Comparison of ENCODE assay signal across 8 cellular contexts in the genomic region with DNA sequence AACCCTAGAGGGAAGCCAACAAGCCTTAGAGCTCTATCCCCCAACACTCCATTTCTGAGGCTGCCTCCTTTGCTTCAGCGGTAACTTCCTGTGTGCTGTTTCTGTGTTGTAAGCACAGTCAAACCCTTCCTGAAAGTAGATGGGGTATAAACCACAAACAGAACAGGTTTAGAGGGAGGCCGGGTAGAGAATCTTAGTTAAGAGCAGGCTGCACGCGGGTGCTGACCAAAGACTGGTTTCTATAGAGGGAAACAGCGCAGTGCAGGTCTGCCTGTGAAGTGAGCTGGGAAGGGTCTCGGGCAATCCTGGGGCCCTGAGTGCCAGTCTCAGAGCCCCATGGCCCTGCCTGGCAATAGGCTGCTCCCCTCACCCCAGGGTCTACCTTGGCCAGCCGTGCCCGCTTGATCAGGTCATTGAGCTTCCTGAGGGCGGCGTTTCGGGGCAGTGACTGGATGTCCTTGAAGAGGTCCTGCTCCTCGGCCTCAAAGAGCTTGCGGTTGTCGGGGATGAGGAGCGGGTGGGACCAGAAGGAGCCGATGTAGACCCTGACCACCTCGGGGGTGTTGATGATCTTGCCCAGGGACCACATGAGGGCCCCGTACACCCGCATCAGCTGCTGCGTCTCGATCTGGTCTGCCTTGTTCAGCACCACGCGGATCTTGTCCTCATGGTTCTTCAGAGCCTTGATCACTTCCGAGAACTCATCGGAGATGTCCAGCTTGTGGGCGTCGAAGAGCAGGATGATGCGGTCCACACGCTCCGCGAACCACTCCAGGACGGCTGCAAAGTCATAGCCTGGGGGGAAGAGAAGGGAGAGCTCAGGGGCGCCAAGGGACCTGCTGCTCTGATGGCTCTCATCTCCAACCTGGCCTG. TPM values are rescaled to one million over a fixed set of nuclear protein-coding genes. Genes with fewer than 3 reads are reported as not detected.
DNase-seq lines count a peak whose midpoint lies in the region; ATAC-seq and TF ChIP-seq lines count a peak whose summit lies in the region.

No MANE protein-coding gene starts in this region.

- peaks cover 100% of the 10 kb centered on the region for H3K4me1 ChIP-seq in BLaER1
- H3K4me1 ChIP-seq in lower lobe of right lung = peaks cover 99% of the 10 kb centered on the region
- H3K4me1 ChIP-seq in foreskin keratinocyte = peaks cover 34% of the 10 kb centered on the region

- H3K4me3 ChIP-seq in BLaER1 = peak overlapping the region; percentile 56
- H3K4me3 ChIP-seq in lower lobe of right lung = no peak overlapping the region

- peak; percentile 54 for TF ChIP-seq POLR2A in GM19099 (IDR thresholded peaks at IDR 0.05; ENCODE audit: extremely low read depth, insufficient read length, low read depth)

- H3K27ac ChIP-seq in BLaER1 (peak overlapping the region; percentile 92), lower lobe of right lung (peak overlapping the region; percentile 59), foreskin keratinocyte (no peak overlapping the region)

- H3K27me3 ChIP-seq in BLaER1 (no peaks in the 10 kb centered on the region), lower lobe of right lung (ENCODE audit: low read depth) (no peaks in the 10 kb centered on the region), foreskin keratinocyte (no peaks in the 10 kb centered on the region)

- ATAC-seq in HG03135 (IDR thresholded peaks at IDR 0.05; ENCODE audit: unreplicated experiment) (peak; percentile 71), lower lobe of right lung (no peak), foreskin keratinocyte (no peak)

- no peak for TF ChIP-seq CTCF in lower lobe of right lung (IDR thresholded peaks at IDR 0.05)
- TF ChIP-seq CTCF in foreskin keratinocyte (conservative IDR thresholded peaks at IDR 0.05) = no peak

- H3K36me3 ChIP-seq in BLaER1 = peaks cover 23% of the 10 kb centered on the region
- peaks cover 34% of the 10 kb centered on the region for H3K36me3 ChIP-seq in lower lobe of right lung

- peak; percentile 53 for DNase-seq in T-helper 22 cell (ENCODE audit: low read depth)
- DNase-seq in lower lobe of right lung = no peak
- DNase-seq in pons (ENCODE audit: low spot score) = no peak
- DNase-seq in NCI-H748 (lab: John Stamatoyannopoulos, UW; ENCODE audit: unreplicated experiment) = no peak
- no peak for DNase-seq in foreskin keratinocyte

- H3K9ac ChIP-seq in BLaER1 = peak overlapping the region; percentile 71

- H3K9me3 ChIP-seq in BLaER1 (no peaks in the 10 kb centered on the region), lower lobe of right lung (no peaks in the 10 kb centered on the region)

- peak overlapping the region; percentile 97 for H3K4me2 ChIP-seq in BLaER1

- intact Hi-C loops in lower lobe of right lung (cut with DNase I) = no loop called here

- H4K20me1 ChIP-seq in BLaER1 = peaks cover 18% of the 10 kb centered on the region; the same call in 1 of the 2 replicates

RNA-seq across cellular contexts. Expression of a gene that starts 15.3 kb away (rescaled TPM):
- total RNA-seq in lower lobe of right lung = 16.3 TPM
- total RNA-seq in foreskin keratinocyte = 10.3 and 11.1 TPM in 2 replicates
- polyA plus RNA-seq in foreskin keratinocyte = 4.7 and 5.3 TPM in 2 replicates

RNA-seq across cellular contexts. Expression of a gene that starts 18.6 kb away (rescaled TPM):
- total RNA-seq in lower lobe of right lung (73.4 TPM), foreskin keratinocyte (94.9 and 114 TPM in 2 replicates)
- 90.4 and 115 TPM in 2 replicates for polyA plus RNA-seq in foreskin keratinocyte

RNA-seq across cellular contexts. Expression of a gene that starts 49.4 kb away (rescaled TPM):
- total RNA-seq in lower lobe of right lung (22.7 TPM), foreskin keratinocyte (27.3 and 30.8 TPM in 2 replicates)
- 30.2 and 35.3 TPM in 2 replicates for polyA plus RNA-seq in foreskin keratinocyte

RNA-seq across cellular contexts. Expression of a gene that starts 56.8 kb away (rescaled TPM):
- 29.1 TPM for total RNA-seq in lower lobe of right lung
- total RNA-seq in foreskin keratinocyte = 26.3 and 27.8 TPM in 2 replicates
- 25.7 and 26.9 TPM in 2 replicates for polyA plus RNA-seq in foreskin keratinocyte

RNA-seq across cellular contexts. Expression of a gene that starts 57.2 kb away (rescaled TPM):
- total RNA-seq in lower lobe of right lung (21.7 TPM), foreskin keratinocyte (13.6 and 14.0 TPM in 2 replicates)
- polyA plus RNA-seq in foreskin keratinocyte = 11.4 and 12.5 TPM in 2 replicates
